ENCODE assay signal across 8 cellular contexts in genomic region chr17:64028874-64029464, GRCh38. TPM values are rescaled to one million over a fixed set of nuclear protein-coding genes. Genes with fewer than 3 reads are reported as not detected.
DNase-seq lines count a peak whose midpoint lies in the region; ATAC-seq, FAIRE-seq and TF ChIP-seq lines count a peak whose summit lies in the region.

No MANE protein-coding gene starts in this region.

- H3K9ac ChIP-seq in astrocyte (ENCODE audit: low read length) = no peak overlapping the region

- H3K36me3 ChIP-seq in astrocyte (ENCODE audit: insufficient read depth, low read length) = no peaks in the 10 kb centered on the region

- H3K27me3 Mint-ChIP-seq in astrocyte (ENCODE audit: low read depth, unreplicated experiment) = peaks cover 6% of the 10 kb centered on the region

- no peaks in the 10 kb centered on the region for H3K9me3 ChIP-seq in astrocyte (ENCODE audit: insufficient read depth, low read depth, low read length)

- no peaks in the 10 kb centered on the region for H3K27me3 ChIP-seq in astrocyte (ENCODE audit: insufficient read depth, low read length)

- H3K4me3 ChIP-seq in astrocyte (ENCODE audit: insufficient read depth, low read depth, low read length) = no peak overlapping the region

- peaks cover 4% of the 10 kb centered on the region for H3K4me1 Mint-ChIP-seq in astrocyte (ENCODE audit: low read depth, unreplicated experiment)

- H4K20me1 ChIP-seq in astrocyte (ENCODE audit: insufficient read depth, low read length) = no peaks in the 10 kb centered on the region

- no peak overlapping the region for H2AFZ ChIP-seq in astrocyte (ENCODE audit: low read depth, low read length)

- no peaks in the 10 kb centered on the region for H3K4me1 ChIP-seq in astrocyte (ENCODE audit: insufficient read depth, low read length)

- FAIRE-seq in GM12891 (lab: Jason Lieb, UNC) (no peak), astrocyte (lab: Jason Lieb, UNC) (no peak)

- no peaks in the 10 kb centered on the region for H3K9me3 Mint-ChIP-seq in astrocyte (ENCODE audit: unreplicated experiment)

- peak; percentile 69 for TF ChIP-seq CTCF in astrocyte (IDR thresholded peaks at IDR 0.05; ENCODE audit: insufficient read depth, low read depth, low read length)

- no peak overlapping the region for H3K4me3 Mint-ChIP-seq in astrocyte (ENCODE audit: unreplicated experiment)

- TF ChIP-seq POLR2A in GM12891 (IDR thresholded peaks at IDR 0.05; ENCODE audit: low read depth, low read length) = no peak

- DNase-seq in GM12891 (ENCODE audit: insufficient read length, low spot score) = peak; percentile 34
- peak; percentile 33 for DNase-seq in NCI-H1092 treated with DMSO at 0.1 percent for 48 hours (lab: John Stamatoyannopoulos, UW)
- DNase-seq in T-helper 22 cell (ENCODE audit: low read depth) = peak; percentile 49
- DNase-seq in astrocyte (ENCODE audit: low read depth) = peak; percentile 32
- DNase-seq in iPS-NIHi7 (ENCODE audit: extremely low spot score) = peak; percentile 63
- peak; percentile 51 to 57 for DNase-seq in stimulated activated CD4-positive, alpha-beta T cell treated with anti-CD3 and anti-CD28 coated beads, Interleukin-1b, Interleukin-23, amount 100 ng/mL, for 1 hour (ENCODE audit: low read depth in 2 of 2)
- no peak for DNase-seq in NCI-H128 (lab: John Stamatoyannopoulos, UW; ENCODE audit: unreplicated experiment)

- H3K79me2 ChIP-seq in astrocyte (ENCODE audit: insufficient read depth, low read length) = no peaks in the 10 kb centered on the region

- H3K27ac Mint-ChIP-seq in astrocyte (ENCODE audit: unreplicated experiment) = no peak overlapping the region

- H3K27ac ChIP-seq in astrocyte (ENCODE audit: low read depth, low read length) = no peak overlapping the region

- no peak for ATAC-seq in GM21381 (IDR thresholded peaks at IDR 0.05; ENCODE audit: unreplicated experiment)

- no peak overlapping the region for H3K4me2 ChIP-seq in astrocyte (ENCODE audit: low read length)

- H3K36me3 Mint-ChIP-seq in astrocyte (ENCODE audit: low read depth, unreplicated experiment) = no peaks in the 10 kb centered on the region

TF ChIP-seq in GM12891, 5 proteins besides CTCF, POLR2A, EP300 and RAD21:
- TF ChIP-seq PAX5 (IDR thresholded peaks at IDR 0.05; ENCODE audit: insufficient read depth, low read length, severe bottlenecking) (no peak), POLR2AphosphoS5 (IDR thresholded peaks at IDR 0.05; ENCODE audit: low read depth, low read length) (no peak), POU2F2 (IDR thresholded peaks at IDR 0.05; ENCODE audit: low read depth, low read length) (no peak), SPI1 (IDR thresholded peaks at IDR 0.05; ENCODE audit: low read depth, low read length) (no peak), TAF1 (IDR thresholded peaks at IDR 0.05; ENCODE audit: low read depth, low read length) (no peak)
TF ChIP-seq in GM12891: peak in this region for 0.

RNA-seq across cellular contexts. Expression of gene ICAM2, which starts 8.5 kb away (rescaled TPM):
- polyA plus RNA-seq in GM12891 (2012; ENCODE audit: low read depth, missing spikeins) = 38.2 TPM
- not detected in 2 replicates for total RNA-seq in astrocyte

RNA-seq across cellular contexts. Expression of gene PRR29, which starts 30.8 kb away (rescaled TPM):
- 0.64 TPM for polyA plus RNA-seq in GM12891 (2012; ENCODE audit: low read depth, missing spikeins)
- 0.54 and 0.94 TPM in 2 replicates for total RNA-seq in astrocyte

RNA-seq across cellular contexts. Expression of gene SCN4A, which starts 56.3 kb away (rescaled TPM):
- polyA plus RNA-seq in GM12891 (2012; ENCODE audit: low read depth, missing spikeins) = 0.19 TPM
- 0.22 and 0.43 TPM in 2 replicates for total RNA-seq in astrocyte
